Comparison of ENCODE assay signal across 12 cellular contexts in genomic region chr1:66984491-66984890, GRCh38. TPM values are rescaled to one million over a fixed set of nuclear protein-coding genes. Genes with fewer than 3 reads are reported as not detected.
DNase-seq lines count a peak whose midpoint lies in the region; ATAC-seq, FAIRE-seq and TF ChIP-seq lines count a peak whose summit lies in the region.
"Had no signal": no experiment of that assay in that cellular context is flagged by ENCODE, and none has a peak within 500 bp of the region (broad histone marks: within the 10 kb centered on the region; RNA-seq: fewer than 3 reads in every experiment).

No MANE protein-coding gene starts in this region.

- no peak for ATAC-seq in CD4-positive, CD25-positive, alpha-beta regulatory T cell (ENCODE audit: low read depth in 2 of 2)
- ATAC-seq in GM19025 (IDR thresholded peaks at IDR 0.05; ENCODE audit: low read depth, unreplicated experiment) (peak; percentile 66), HG02852 (IDR thresholded peaks at IDR 0.05; ENCODE audit: unreplicated experiment) (peak; percentile 83)

- no peak for TF ChIP-seq CTCF in transverse colon (IDR thresholded peaks at IDR 0.05)

- no peak overlapping the region for H2BK12ac ChIP-seq in trophoblast cell (ENCODE audit: low read length)

- H3K4me2 ChIP-seq in trophoblast cell (ENCODE audit: low read length): no peak overlapping the region
- H3K4me2 ChIP-seq: BLaER1 had no signal

- no peak overlapping the region for H3K4me3 ChIP-seq in CD4-positive, CD25-positive, alpha-beta regulatory T cell (ENCODE audit: low read depth, low read length)
- no peak overlapping the region for H3K4me3 ChIP-seq in trophoblast cell (ENCODE audit: low read depth, low read length)
- no peak overlapping the region for H3K4me3 ChIP-seq in transverse colon
- H3K4me3 ChIP-seq: BLaER1, right lobe of liver had no signal

- intact Hi-C loops in transverse colon (cut with DNase I; ENCODE audit: low total_unique reads): no loop called here

- H3K36me3 ChIP-seq in CD4-positive, CD25-positive, alpha-beta regulatory T cell (ENCODE audit: control insufficient read depth, insufficient read depth, low read length): peaks cover 65% of the 10 kb centered on the region
- H3K36me3 ChIP-seq in trophoblast cell (ENCODE audit: control insufficient read depth in 1 of 2, insufficient read depth in 2 of 2, low read length in 2 of 2) (peaks cover 9 to 10% of the 10 kb centered on the region in 2 experiments), transverse colon (peaks cover 0 to 54% (median 14%) of the 10 kb centered on the region in 4 donors)

- H3K27ac ChIP-seq in CD4-positive, CD25-positive, alpha-beta regulatory T cell (ENCODE audit: insufficient read depth, low read length, poor library complexity, severe bottlenecking): no peak overlapping the region
- H3K27ac ChIP-seq in trophoblast cell (ENCODE audit: low read depth, low read length) (no peak overlapping the region), transverse colon (no peak overlapping the region)
- H3K27ac ChIP-seq: BLaER1, right lobe of liver had no signal

- no peaks in the 10 kb centered on the region for H3K9me3 Mint-ChIP-seq in CD4-positive, CD25-positive, alpha-beta regulatory T cell

- H3K36me3 Mint-ChIP-seq in CD4-positive, CD25-positive, alpha-beta regulatory T cell: peaks cover 35% of the 10 kb centered on the region

- in situ Hi-C loops in transverse colon (cut with MboI; ENCODE audit: low pct_ligation_motif_present in 1 of 4, low pct_unique_long_range_greater_than_20kb in 1 of 4, low sequenced_read_pairs in 3 of 4): loop anchor here in 2 of 4 donors (25.0 kb wide), 1 partner anchor 222 kb away; the partner anchor contains the start of gene DYNLT5 (in 2 of the 2)

- H3K27me3 Mint-ChIP-seq in CD4-positive, CD25-positive, alpha-beta regulatory T cell: no peaks in the 10 kb centered on the region

- H3K4me3 Mint-ChIP-seq in CD4-positive, CD25-positive, alpha-beta regulatory T cell: no peak overlapping the region

- no peak overlapping the region for H4K12ac ChIP-seq in trophoblast cell (ENCODE audit: low read depth, low read length)

- no peaks in the 10 kb centered on the region for H3K79me2 ChIP-seq in trophoblast cell (ENCODE audit: control insufficient read depth, insufficient read depth, low read length, poor library complexity)

- H3K27me3 ChIP-seq in CD4-positive, CD25-positive, alpha-beta regulatory T cell (ENCODE audit: control insufficient read depth, insufficient read depth, low read length): no peaks in the 10 kb centered on the region
- H3K27me3 ChIP-seq in trophoblast cell (ENCODE audit: insufficient read depth, low read length) (no peaks in the 10 kb centered on the region), transverse colon (no peaks in the 10 kb centered on the region)
- H3K27me3 ChIP-seq: BLaER1, right lobe of liver had no signal

- no CpG with 5 or more reads among the region's 1 CpG for WGBS in trophoblast cell (ENCODE audit: extremely low coverage, insufficient coverage, insufficient read length)
- WGBS in transverse colon (ENCODE audit: low coverage in 1 of 2), 2 donors: 77 to 80% methylated on average over 1 of the region's 1 CpG

- FAIRE-seq in RCC 7860 (lab: Jason Lieb, UNC): peak; percentile 52

- H4K8ac ChIP-seq in trophoblast cell (ENCODE audit: low read depth, low read length): no peak overlapping the region

- no peak overlapping the region for H2AK5ac ChIP-seq in trophoblast cell (ENCODE audit: low read length)

- peaks cover 20% of the 10 kb centered on the region for H3K4me1 ChIP-seq in CD4-positive, CD25-positive, alpha-beta regulatory T cell (ENCODE audit: control insufficient read depth, insufficient read depth, low read length, poor library complexity, severe bottlenecking)
- H3K4me1 ChIP-seq in trophoblast cell (ENCODE audit: control insufficient read depth in 1 of 2, insufficient read depth in 2 of 2, low read length in 2 of 2): no peaks in the 10 kb centered on the region
- peaks cover 7 to 38% (median 21%) of the 10 kb centered on the region in 4 donors for H3K4me1 ChIP-seq in transverse colon

- H4K91ac ChIP-seq in trophoblast cell (ENCODE audit: low read depth, low read length): no peak overlapping the region

- H2BK5ac ChIP-seq in trophoblast cell (ENCODE audit: low read depth, low read length, poor library complexity): no peak overlapping the region

- H3K79me1 ChIP-seq in trophoblast cell (ENCODE audit: low read length): no peaks in the 10 kb centered on the region

- H3K18ac ChIP-seq in trophoblast cell (ENCODE audit: low read length): no peak overlapping the region

- no peak overlapping the region for H3K9ac ChIP-seq in trophoblast cell (ENCODE audit: low read length)
- H3K9ac ChIP-seq: BLaER1 had no signal

- no peak overlapping the region for H2AFZ ChIP-seq in trophoblast cell (ENCODE audit: insufficient read depth, low read length, poor library complexity)

- H3K14ac ChIP-seq in trophoblast cell (ENCODE audit: low read length): no peak overlapping the region

- TF ChIP-seq POLR2A in transverse colon (IDR thresholded peaks at IDR 0.05): no peak

- peaks cover 21 to 41% (median 33%) of the 10 kb centered on the region in 4 donors for H3K4me1 Mint-ChIP-seq in CD4-positive, CD25-positive, alpha-beta regulatory T cell

- H3K27ac Mint-ChIP-seq in CD4-positive, CD25-positive, alpha-beta regulatory T cell: peak overlapping the region in 2 of 3 donors; percentile 71 to 90

- no peak overlapping the region for H2BK120ac ChIP-seq in trophoblast cell (ENCODE audit: insufficient read depth, low read length, poor library complexity)

- no peaks in the 10 kb centered on the region for H3K9me3 ChIP-seq in CD4-positive, CD25-positive, alpha-beta regulatory T cell (ENCODE audit: control insufficient read depth in 2 of 2, low read length in 2 of 2)
- H3K9me3 ChIP-seq in trophoblast cell (ENCODE audit: insufficient read depth, low read depth, low read length) (no peaks in the 10 kb centered on the region), transverse colon (no peaks in the 10 kb centered on the region)
- H3K9me3 ChIP-seq: BLaER1, right lobe of liver had no signal

- H3K23ac ChIP-seq in trophoblast cell (ENCODE audit: low read length): no peak overlapping the region

- no peak for DNase-seq in CD4-positive, CD25-positive, alpha-beta regulatory T cell
- DNase-seq in RCC 7860 (ENCODE audit: low spot score) (no peak), trophoblast cell (no peak), transverse colon (no peak), germinal center (ENCODE audit: low spot score) (no peak), kidney glomerular epithelial cell (lab: John Stamatoyannopoulos, UW) (no peak)
- DNase-seq: HCEC 1CT, NCI-H2029, right lobe of liver had no signal

- no peak overlapping the region for H3K4ac ChIP-seq in trophoblast cell (ENCODE audit: low read depth, low read length)

- no peak for TF ChIP-seq EP300 in transverse colon (IDR thresholded peaks at IDR 0.05; ENCODE audit: low read depth)

RNA-seq across cellular contexts. Expression of gene MIER1, which starts 59.7 kb away (rescaled TPM):
- total RNA-seq in CD4-positive, CD25-positive, alpha-beta regulatory T cell: 84.8 TPM
- polyA plus RNA-seq in CD4-positive, CD25-positive, alpha-beta regulatory T cell: 10 to 100 TPM; 33.4 to 41.9 (median 36.0) TPM
- 18.6 and 19.5 TPM in 2 replicates for polyA plus RNA-seq in trophoblast cell (2013)
- total RNA-seq in transverse colon: 10 to 100 TPM; 32.6 to 85.7 (median 65.2) TPM

RNA-seq across cellular contexts. Expression of gene DNAI4, which starts 59.8 kb away (rescaled TPM):
- 3.2 TPM for total RNA-seq in CD4-positive, CD25-positive, alpha-beta regulatory T cell
- 1 to 10 TPM in 2 of 4 donors, under 1 TPM in 2; 0.45 to 2.0 (median 1.4) TPM for polyA plus RNA-seq in CD4-positive, CD25-positive, alpha-beta regulatory T cell
- polyA plus RNA-seq in trophoblast cell (2013): 1.5 and 1.7 TPM in 2 replicates
- total RNA-seq in transverse colon: 10 to 100 TPM in 2 of 4 donors, 1 to 10 TPM in 2; 6.2 to 26.5 (median 16.8) TPM

Comparison
In these comparisons a context has a peak if more than half of its experiments do, and no peak if none do; other contexts are left out.
1. ATAC-seq: peak in GM19025 (single experiment) and HG02852 (single experiment); none in CD4-positive, CD25-positive, alpha-beta regulatory T cell (0 of 2).